Comparison of ENCODE assay signal across 19 cellular contexts in the genomic region with DNA sequence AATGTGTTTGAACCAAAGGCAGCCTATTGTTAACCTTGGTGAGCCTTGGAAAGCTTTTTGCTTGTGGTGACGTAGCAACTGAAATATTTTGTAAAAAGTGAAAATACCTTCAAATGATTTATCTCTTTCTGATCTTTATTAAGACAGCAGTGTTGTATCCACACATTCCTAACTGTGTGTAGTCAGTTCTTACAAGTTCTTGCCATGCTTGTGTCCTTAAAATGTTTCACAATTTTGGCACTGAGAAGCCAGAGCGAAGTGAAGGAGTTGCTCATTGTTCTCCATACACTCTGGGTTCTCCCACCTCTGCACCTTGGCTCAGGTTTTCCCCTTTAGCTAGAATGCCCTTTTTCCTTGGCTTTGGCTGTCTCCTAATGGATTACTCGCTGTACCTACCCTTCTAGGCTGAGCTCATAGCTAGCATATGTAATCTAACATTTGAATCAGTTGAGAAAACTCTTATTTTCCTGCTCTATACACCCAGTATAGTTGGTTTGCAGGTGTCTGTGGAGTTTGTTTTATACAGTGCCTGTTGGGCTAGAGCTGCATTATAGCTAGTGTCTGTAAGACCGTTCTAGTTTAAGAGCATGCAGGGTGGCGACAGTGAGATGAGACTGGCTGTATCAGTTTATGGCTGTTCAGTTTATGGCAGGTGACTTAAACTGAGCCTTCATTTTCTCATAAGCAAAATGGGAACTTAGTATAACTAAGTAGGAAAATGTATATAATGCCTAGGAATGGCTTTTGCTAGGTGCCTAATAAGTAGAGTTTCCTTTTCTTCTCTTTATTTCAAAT. TPM values are rescaled to one million over a fixed set of nuclear protein-coding genes. Genes with fewer than 3 reads are reported as not detected.
DNase-seq lines count a peak whose midpoint lies in the region; ATAC-seq, FAIRE-seq and TF ChIP-seq lines count a peak whose summit lies in the region.
"Had no signal": no experiment of that assay in that cellular context is flagged by ENCODE, and none has a peak within 500 bp of the region (broad histone marks: within the 10 kb centered on the region; RNA-seq: fewer than 3 reads in every experiment).

No MANE protein-coding gene starts in this region.

- no peak for FAIRE-seq in HepG2 (lab: Jason Lieb, UNC)
- FAIRE-seq: GM18507, RCC 7860 had no signal

- H3K27me3 Mint-ChIP-seq in endothelial cell (ENCODE audit: unreplicated experiment): no peaks in the 10 kb centered on the region

- peaks cover 22% of the 10 kb centered on the region for H3K79me1 ChIP-seq in mesenchymal stem cell (replicated peaks; ENCODE audit: low read length, poor library complexity, severe bottlenecking)

- no peak overlapping the region for H4K8ac ChIP-seq in mesenchymal stem cell (ENCODE audit: low read length)

- H3K36me3 Mint-ChIP-seq in endothelial cell (ENCODE audit: low read depth, unreplicated experiment): no peaks in the 10 kb centered on the region
- H3K36me3 Mint-ChIP-seq: CD8-positive, alpha-beta memory T cell had no signal

- H3K4me2 ChIP-seq in HepG2 (ENCODE audit: low read depth, low read length) (no peak overlapping the region), mesenchymal stem cell (ENCODE audit: low read length, poor library complexity, severe bottlenecking) (no peak overlapping the region)

- no peak overlapping the region for H2AK5ac ChIP-seq in mesenchymal stem cell (ENCODE audit: low read length, severe bottlenecking)

- DNase-seq in HepG2 (ENCODE audit: low spot score) (no peak), right lobe of liver (no peak), dorsolateral prefrontal cortex (no peak), mesenchymal stem cell (no peak), activated gamma-delta T cell (lab: John Stamatoyannopoulos, UW) (no peak), endothelial cell (ENCODE audit: low spot score) (no peak), NCI-H146 (lab: John Stamatoyannopoulos, UW) (no peak), testis (no peak)
- DNase-seq: CD8-positive, alpha-beta memory T cell; GDM1; NCI-H1092; NCI-H1436; NCI-H1930; NCI-H524 treated with DMSO at 0.1 percent for 48 hours; NCI-H82; SJCRH30 had no signal

- CTCF ChIA-PET in HepG2 (lab: Yijun Ruan, JAX; ENCODE audit: low intra/inter-chr PET ratio, low total read pairs): no interaction called here

- no peak for TF ChIP-seq CTCF in HepG2 (CRISPR knock-in tag; IDR thresholded peaks at IDR 0.05)
- no peak for TF ChIP-seq CTCF in right lobe of liver (IDR thresholded peaks at IDR 0.05)
- TF ChIP-seq CTCF in dorsolateral prefrontal cortex (IDR thresholded peaks at IDR 0.05 in 54 of 56, conservative IDR thresholded peaks at IDR 0.05 in 2 of 56; ENCODE audit: low read depth in 1 of 56, partially characterized antibody in 56 of 56): no peak
- TF ChIP-seq CTCF in endothelial cell (IDR thresholded peaks at IDR 0.05; ENCODE audit: unreplicated experiment): no peak
- no peak for TF ChIP-seq CTCF in testis (IDR thresholded peaks at IDR 0.05)

- no peak for TF ChIP-seq EP300 in HepG2 (IDR thresholded peaks at IDR 0.05; ENCODE audit: low read depth in 2 of 2, low read length in 2 of 2)
- no peak for TF ChIP-seq EP300 in HepG2 (CRISPR knock-in tag; IDR thresholded peaks at IDR 0.05; ENCODE audit: borderline replicate concordance)

- peaks cover 7% of the 10 kb centered on the region for H3K4me1 Mint-ChIP-seq in endothelial cell (ENCODE audit: unreplicated experiment)
- H3K4me1 Mint-ChIP-seq: CD8-positive, alpha-beta memory T cell had no signal

- no peak overlapping the region for H3K9ac ChIP-seq in HepG2 (ENCODE audit: insufficient read depth, low read depth, low read length)
- no peak overlapping the region for H3K9ac ChIP-seq in mesenchymal stem cell (ENCODE audit: low read length)

- peaks cover 79% of the 10 kb centered on the region for H4K20me1 ChIP-seq in HepG2 (ENCODE audit: insufficient read depth, low read length)

- H3K9me3 ChIP-seq in HepG2 (ENCODE audit: low read length) (no peaks in the 10 kb centered on the region), right lobe of liver (no peaks in the 10 kb centered on the region), mesenchymal stem cell (ENCODE audit: control insufficient read depth, low read length) (no peaks in the 10 kb centered on the region), testis (no peaks in the 10 kb centered on the region)
- H3K9me3 ChIP-seq: SJCRH30 had no signal

- H3K4me3 Mint-ChIP-seq in endothelial cell (ENCODE audit: unreplicated experiment): no peak overlapping the region
- H3K4me3 Mint-ChIP-seq: CD8-positive, alpha-beta memory T cell had no signal

- intact Hi-C loops in HepG2 (cut with micrococcal nuclease; ENCODE audit: unreplicated experiment): no loop called here
- intact Hi-C loops in right lobe of liver (cut with DNase I): no loop called here
- intact Hi-C loops in dorsolateral prefrontal cortex (cut with DNase I): no loop called here
- intact Hi-C loops in testis (cut with DNase I; ENCODE audit: low total_unique reads): no loop called here

- H2BK120ac ChIP-seq in mesenchymal stem cell (ENCODE audit: low read depth, low read length): no peak overlapping the region

- H3K23ac ChIP-seq in mesenchymal stem cell (ENCODE audit: low read length in 2 of 2): peak overlapping the region in 1 of 2 experiments; percentile 59

- POLR2A ChIA-PET in HepG2 (lab: Yijun Ruan, JAX): no interaction called here

- no peaks in the 10 kb centered on the region for H3K27me3 ChIP-seq in HepG2 (ENCODE audit: control insufficient read depth in 1 of 2, insufficient read depth in 2 of 2, low read length in 2 of 2)
- H3K27me3 ChIP-seq in right lobe of liver: no peaks in the 10 kb centered on the region
- H3K27me3 ChIP-seq in dorsolateral prefrontal cortex: no peaks in the 10 kb centered on the region
- no peaks in the 10 kb centered on the region for H3K27me3 ChIP-seq in mesenchymal stem cell (ENCODE audit: control insufficient read depth in 1 of 2, insufficient read depth in 1 of 2, low read length in 2 of 2)
- H3K27me3 ChIP-seq in testis: no peaks in the 10 kb centered on the region
- H3K27me3 ChIP-seq: SJCRH30 had no signal

- no peak overlapping the region for H3K18ac ChIP-seq in mesenchymal stem cell (ENCODE audit: low read depth in 1 of 2, low read length in 2 of 2)

- 83% methylated on average over 5 of the region's 5 CpGs for WGBS in HepG2 (ENCODE audit: low lambda C conversion rate)
- WGBS in right lobe of liver (ENCODE audit: insufficient coverage, low coverage, low lambda C conversion rate, missing lambda C conversion rate): 63% methylated on average over 5 of the region's 5 CpGs
- 64% methylated on average over 3 of the region's 5 CpGs for WGBS in mesenchymal stem cell
- 68 to 70% methylated on average over 5 of the region's 5 CpGs for WGBS in testis, 2 donors

- no peak overlapping the region for H2BK5ac ChIP-seq in mesenchymal stem cell (ENCODE audit: low read depth, low read length, poor library complexity, severe bottlenecking)

- H2BK15ac ChIP-seq in mesenchymal stem cell (ENCODE audit: low read depth, poor library complexity, severe bottlenecking): no peak overlapping the region

- no peak overlapping the region for H3K27ac Mint-ChIP-seq in endothelial cell (ENCODE audit: unreplicated experiment)
- H3K27ac Mint-ChIP-seq: CD8-positive, alpha-beta memory T cell had no signal

- ATAC-seq in HepG2: no peak
- no peak for ATAC-seq in right lobe of liver

- H3K4me1 ChIP-seq in HepG2 (ENCODE audit: insufficient read depth, low read length) (peaks cover 65% of the 10 kb centered on the region), right lobe of liver (no peaks in the 10 kb centered on the region), mesenchymal stem cell (ENCODE audit: control insufficient read depth, insufficient read depth, low read depth, low read length) (peaks cover 8% of the 10 kb centered on the region), testis (no peaks in the 10 kb centered on the region)
- H3K4me1 ChIP-seq: SJCRH30 had no signal

- H2AFZ ChIP-seq in HepG2 (ENCODE audit: low read length) (no peak overlapping the region), mesenchymal stem cell (ENCODE audit: low read depth, low read length) (no peak overlapping the region)

- no peak overlapping the region for H2BK12ac ChIP-seq in mesenchymal stem cell (ENCODE audit: low read length in 2 of 2)

- no peak for TF ChIP-seq RAD21 in HepG2 (CRISPR knock-in tag; IDR thresholded peaks at IDR 0.05)

- no peak overlapping the region for H3K14ac ChIP-seq in mesenchymal stem cell (ENCODE audit: low read length in 2 of 2)

- H3K4me3 ChIP-seq in HepG2 (replicated peaks in 1 of 3; ENCODE audit: insufficient read depth in 1 of 3, low read depth in 2 of 3, low read length in 3 of 3): no peak overlapping the region
- H3K4me3 ChIP-seq in right lobe of liver: no peak overlapping the region
- H3K4me3 ChIP-seq in dorsolateral prefrontal cortex: peak overlapping the region in 1 of 59 donors; percentile 5
- no peak overlapping the region for H3K4me3 ChIP-seq in mesenchymal stem cell (ENCODE audit: insufficient read depth in 1 of 2, low read depth in 1 of 2, low read length in 2 of 2)
- H3K4me3 ChIP-seq in testis: no peak overlapping the region
- H3K4me3 ChIP-seq: SJCRH30 had no signal

- TF ChIP-seq POLR2A in HepG2 (IDR thresholded peaks at IDR 0.05; ENCODE audit: insufficient read depth in 1 of 2, low read depth in 2 of 2, low read length in 2 of 2) (no peak), right lobe of liver (IDR thresholded peaks at IDR 0.05) (no peak), testis (IDR thresholded peaks at IDR 0.05) (no peak)

- no peaks in the 10 kb centered on the region for H3K9me3 Mint-ChIP-seq in endothelial cell (ENCODE audit: unreplicated experiment)

- no peak overlapping the region for H3K4ac ChIP-seq in mesenchymal stem cell (ENCODE audit: low read depth in 1 of 2, low read length in 2 of 2)

- in situ Hi-C loops in HepG2 (cut with HindIII; ENCODE audit: extremely low pct_ligation_motif_present, low pct_unique_long_range_greater_than_20kb): no loop called here

- no peak overlapping the region for H3K27ac ChIP-seq in HepG2 (ENCODE audit: extremely low read length, insufficient read depth, low read length)
- H3K27ac ChIP-seq in right lobe of liver: no peak overlapping the region
- H3K27ac ChIP-seq in dorsolateral prefrontal cortex: peak overlapping the region in 41 of 59 donors; percentile 1 to 72 (median 41)
- H3K27ac ChIP-seq in mesenchymal stem cell (ENCODE audit: low read length, poor library complexity, severe bottlenecking): no peak overlapping the region
- H3K27ac ChIP-seq in testis: no peak overlapping the region
- H3K27ac ChIP-seq: C4-2B, SJCRH30 had no signal

- peak overlapping the region; percentile 52 for H4K91ac ChIP-seq in mesenchymal stem cell (ENCODE audit: low read length)

- BruUV-seq in HepG2 (replicated peaks; lab: Mats Ljungman, UMichigan): no TSS peak

- H3K36me3 ChIP-seq in HepG2 (replicated peaks in 1 of 2; ENCODE audit: control insufficient read depth in 1 of 2, insufficient read depth in 2 of 2, low read length in 2 of 2) (no peaks in the 10 kb centered on the region), right lobe of liver (no peaks in the 10 kb centered on the region), mesenchymal stem cell (ENCODE audit: control insufficient read depth in 1 of 2, insufficient read depth in 2 of 2, low read depth in 1 of 2, low read length in 2 of 2) (no peaks in the 10 kb centered on the region), testis (ENCODE audit: low read depth, missing control alignments) (no peaks in the 10 kb centered on the region)
- H3K36me3 ChIP-seq: SJCRH30 had no signal

- peaks cover 98% of the 10 kb centered on the region for H3K79me2 ChIP-seq in HepG2 (ENCODE audit: insufficient read depth, low read length)

RNA-seq across cellular contexts. Expression of a gene that starts 45.5 kb away (rescaled TPM):
- total RNA-seq in HepG2 (2016; rRNA removed; fragmentation: Illumina TruSeq; extraction: Trizol) (63.2 and 66.5 TPM in 2 replicates), right lobe of liver (10 to 100 TPM in 2 of 6 experiments, 1 to 10 TPM in 4; 3.5 to 12.1 (median 7.1) TPM), dorsolateral prefrontal cortex (100 to 1,000 TPM; 118 to 440 (median 197) TPM), endothelial cell (ENCODE audit: unreplicated experiment) (41.7 TPM), testis (10 to 100 TPM; 16.8 to 19.8 TPM)
- total RNA-seq in HepG2 (2016; cell fraction: cytosol; rRNA removed; fragmentation: Illumina TruSeq; extraction: Trizol; ENCODE audit: low read depth): 6.8 and 8.5 TPM in 2 replicates
- 60.0 and 65.7 TPM in 2 replicates for total RNA-seq in HepG2 (2016; cell fraction: insoluble cytoplasmic fraction; rRNA removed; fragmentation: Illumina TruSeq; extraction: Trizol)
- 25.0 and 25.7 TPM in 2 replicates for total RNA-seq in HepG2 (2016; cell fraction: membrane; rRNA removed; fragmentation: Illumina TruSeq; extraction: Trizol)
- 76.2 and 83.3 TPM in 2 replicates for total RNA-seq in HepG2 (2016; cell fraction: nucleus; rRNA removed; fragmentation: Illumina TruSeq; extraction: Trizol)
- polyA plus RNA-seq in HepG2 (2011; rRNA removed) (62.5 and 67.7 TPM in 2 replicates), testis (ENCODE audit: insufficient read depth, low read depth, low replicate concordance) (15.4 TPM)
- 20.3 and 32.4 TPM in 2 replicates for polyA plus RNA-seq in HepG2 (2011; cell fraction: cytosol; rRNA removed)
- 78.2 and 99.5 TPM in 2 replicates for polyA plus RNA-seq in HepG2 (2011; cell fraction: nucleus; rRNA removed)
- polyA plus RNA-seq in HepG2 (2012): 73.3 and 86.5 TPM in 2 replicates
- 1.7 and 2.1 TPM in 2 replicates for polyA plus RNA-seq in HepG2 (2016; cell fraction: cytosol; fragmentation: Illumina TruSeq; extraction: Trizol; ENCODE audit: low read depth)
- polyA plus RNA-seq in HepG2 (2016; cell fraction: insoluble cytoplasmic fraction; fragmentation: Illumina TruSeq; extraction: Trizol; ENCODE audit: low read depth): 66.8 and 70.0 TPM in 2 replicates
- polyA plus RNA-seq in HepG2 (2016; cell fraction: membrane; fragmentation: Illumina TruSeq; extraction: Trizol; ENCODE audit: low read depth): 9.7 and 11.9 TPM in 2 replicates
- polyA plus RNA-seq in HepG2 (2016; cell fraction: nucleus; fragmentation: Illumina TruSeq; extraction: Trizol; ENCODE audit: insufficient read depth, low read depth): 139 and 144 TPM in 2 replicates
- 4.2 and 30.7 TPM in 2 replicates for polyA minus RNA-seq in HepG2 (2011; rRNA and poly(A)+ RNA removed; ENCODE audit: low replicate concordance)
- 43.7 and 45.2 TPM in 2 replicates for polyA minus RNA-seq in HepG2 (2011; cell fraction: cytosol; rRNA and poly(A)+ RNA removed)
- 160 and 184 TPM in 2 replicates for polyA minus RNA-seq in HepG2 (2011; cell fraction: nucleus; rRNA and poly(A)+ RNA removed)
- 15.4 TPM for polyA plus RNA-seq in mesenchymal stem cell (2013, experiment 1 of 2)
- polyA plus RNA-seq in mesenchymal stem cell (2013, experiment 2 of 2): 15.7 TPM

Comparison
In these comparisons a context has a peak if more than half of its experiments do, and no peak if none do; other contexts are left out.
1. H3K27ac ChIP-seq: peak in dorsolateral prefrontal cortex (41 of 59); none in HepG2 (single experiment), right lobe of liver (0 of 3), mesenchymal stem cell (single experiment) and testis (0 of 2).